Comparison of ENCODE assay signal across 17 cellular contexts in the genomic region with DNA sequence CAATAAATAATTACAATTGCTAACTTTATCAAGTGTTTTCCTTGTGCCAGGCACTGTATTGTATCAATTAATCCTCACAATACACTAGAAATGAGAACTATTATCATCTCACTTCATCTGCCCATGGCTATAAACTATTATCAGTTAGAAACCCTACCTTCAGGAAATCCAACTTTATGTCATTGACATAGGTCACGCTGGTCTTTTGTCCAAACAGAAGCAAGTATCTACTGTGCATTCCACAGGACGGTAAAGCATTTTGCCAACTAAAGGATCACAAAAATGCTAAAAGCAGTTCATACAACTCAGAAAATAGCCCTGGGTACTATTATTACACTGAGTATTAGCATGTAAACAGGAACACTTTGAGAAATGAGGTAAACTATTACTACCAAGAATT. TPM values are rescaled to one million over a fixed set of nuclear protein-coding genes. Genes with fewer than 3 reads are reported as not detected.
A peak's percentile ranks its signal among the peaks of the same experiment; 100 is the strongest.
DNase-seq lines count a peak whose midpoint lies in the region; ATAC-seq and TF ChIP-seq lines count a peak whose summit lies in the region.
"Had no signal": no experiment of that assay in that cellular context is flagged by ENCODE, and none has a peak within 500 bp of the region (broad histone marks: within the 10 kb centered on the region; RNA-seq: fewer than 3 reads in every experiment).

No MANE protein-coding gene starts in this region.

- no peak for DNase-seq in CD4-positive, alpha-beta T cell
- DNase-seq in dermis microvascular lymphatic vessel endothelial cell (ENCODE audit: low read depth in 2 of 2) = peak; percentile 53 to 55
- no peak for DNase-seq in AML-193 (lab: John Stamatoyannopoulos, UW)
- no peak for DNase-seq in activated CD4-positive, alpha-beta T cell treated with anti-CD3 and anti-CD28 coated beads for 48 hours
- no peak for DNase-seq in activated T-cell treated with anti-CD3 and anti-CD28 coated beads, Interleukin-2, amount 50 U/mL, for 24 hours
- DNase-seq: 8988T; ACHN; C1 segment of cervical spinal cord; Caco-2; CD8-positive, alpha-beta T cell; DMS153; DND-41; GOT3 had no signal

- H3K4me3 ChIP-seq in HUES48 (ENCODE audit: low read depth, low read length) (no peak overlapping the region), neutrophil (ENCODE audit: low read depth in 1 of 2, low read length in 1 of 2) (no peak overlapping the region)
- H3K4me3 ChIP-seq: A549 had no signal

- H3K36me3 ChIP-seq in HUES48 (ENCODE audit: control insufficient read depth, insufficient read depth, low read length) (peaks cover 13% of the 10 kb centered on the region; the same call in 1 of the 2 replicates), neutrophil (no peaks in the 10 kb centered on the region)

- TF ChIP-seq CTCF in CD4-positive, alpha-beta T cell (IDR thresholded peaks at IDR 0.05) = no peak
- TF ChIP-seq CTCF in neutrophil (IDR thresholded peaks at IDR 0.05) = no peak

- H3K9ac ChIP-seq in HUES48 (ENCODE audit: low read depth, low read length) = no peak overlapping the region

- H3K36me3 Mint-ChIP-seq in CD4-positive, alpha-beta T cell (ENCODE audit: low read depth) = peaks cover 61% of the 10 kb centered on the region
- H3K36me3 Mint-ChIP-seq in activated T-cell treated with anti-CD3 and anti-CD28 coated beads, Interleukin-2, amount 50 U/mL, for 24 hours (ENCODE audit: low read depth) = peaks cover 50% of the 10 kb centered on the region

- no peaks in the 10 kb centered on the region for H3K9me3 ChIP-seq in CD4-positive, alpha-beta T cell (ENCODE audit: control insufficient read depth, low read length)
- no peaks in the 10 kb centered on the region for H3K9me3 ChIP-seq in HUES48 (ENCODE audit: control insufficient read depth, insufficient read depth, low read length)
- H3K9me3 ChIP-seq in neutrophil = no peaks in the 10 kb centered on the region
- H3K9me3 ChIP-seq: A549, Caco-2 had no signal

- CTCF ChIA-PET in CD4-positive, alpha-beta T cell (lab: Charles Lee) = interaction anchor here (0.7 kb wide), 1 partner anchor 9 kb away, joined by 4 read pairs; no protein-coding TSS in a partner anchor

- no peak overlapping the region for H3K27ac ChIP-seq in CD4-positive, alpha-beta T cell (ENCODE audit: low read depth, low read length)
- H3K27ac ChIP-seq in HUES48 (ENCODE audit: low read depth, low read length) (peak overlapping the region; percentile 4), neutrophil (peak overlapping the region; percentile 23)
- H3K27ac ChIP-seq: A549 had no signal

- peaks cover 73% of the 10 kb centered on the region for H3K4me1 Mint-ChIP-seq in CD4-positive, alpha-beta T cell (ENCODE audit: low read depth)
- peaks cover 67% of the 10 kb centered on the region for H3K4me1 Mint-ChIP-seq in activated T-cell treated with anti-CD3 and anti-CD28 coated beads, Interleukin-2, amount 50 U/mL, for 24 hours (ENCODE audit: low read depth)

- no peaks in the 10 kb centered on the region for H3K9me3 Mint-ChIP-seq in CD4-positive, alpha-beta T cell
- H3K9me3 Mint-ChIP-seq in activated T-cell treated with anti-CD3 and anti-CD28 coated beads, Interleukin-2, amount 50 U/mL, for 24 hours = no peaks in the 10 kb centered on the region
- H3K9me3 Mint-ChIP-seq: CD8-positive, alpha-beta T cell had no signal

- no peak overlapping the region for H3K4me3 Mint-ChIP-seq in CD4-positive, alpha-beta T cell
- H3K4me3 Mint-ChIP-seq in activated T-cell treated with anti-CD3 and anti-CD28 coated beads, Interleukin-2, amount 50 U/mL, for 24 hours = no peak overlapping the region
- H3K4me3 Mint-ChIP-seq: CD8-positive, alpha-beta T cell had no signal

- H3K4me1 ChIP-seq in HUES48 (ENCODE audit: control insufficient read depth, insufficient read depth, low read length) (no peaks in the 10 kb centered on the region), neutrophil (ENCODE audit: control insufficient read depth in 1 of 2, insufficient read depth in 1 of 2, low read depth in 1 of 2, low read length in 1 of 2) (peaks cover 19 to 23% of the 10 kb centered on the region in 2 experiments)
- H3K4me1 ChIP-seq: A549 had no signal

- H3K27me3 ChIP-seq in CD4-positive, alpha-beta T cell (ENCODE audit: control insufficient read depth, insufficient read depth, low read length) = no peaks in the 10 kb centered on the region
- H3K27me3 ChIP-seq in HUES48 (ENCODE audit: control insufficient read depth, insufficient read depth, low read length) (no peaks in the 10 kb centered on the region), neutrophil (no peaks in the 10 kb centered on the region)

- peak overlapping the region; percentile 24 for H3K27ac Mint-ChIP-seq in CD4-positive, alpha-beta T cell
- H3K27ac Mint-ChIP-seq in activated T-cell treated with anti-CD3 and anti-CD28 coated beads, Interleukin-2, amount 50 U/mL, for 24 hours = no peak overlapping the region
- H3K27ac Mint-ChIP-seq: CD8-positive, alpha-beta T cell had no signal

- intact Hi-C loops in CD4-positive, alpha-beta T cell (cut with DNase I, micrococcal nuclease) = no loop called here

- no peaks in the 10 kb centered on the region for H3K27me3 Mint-ChIP-seq in CD4-positive, alpha-beta T cell
- H3K27me3 Mint-ChIP-seq in activated T-cell treated with anti-CD3 and anti-CD28 coated beads, Interleukin-2, amount 50 U/mL, for 24 hours = no peaks in the 10 kb centered on the region

- ATAC-seq in CD4-positive, alpha-beta T cell (ENCODE audit: poor library complexity) = no peak
- ATAC-seq: A549; CD8-positive, alpha-beta T cell; HCT116 had no signal

- POLR2A ChIA-PET in CD4-positive, alpha-beta T cell (lab: Charles Lee) = no interaction called here

RNA-seq across cellular contexts. Expression of gene DENND6A, which starts 9.6 kb away (rescaled TPM):
- 10 to 100 TPM; 67.2 to 74.4 TPM for total RNA-seq in CD4-positive, alpha-beta T cell
- 19.5 and 21.2 TPM in 2 replicates for total RNA-seq in dermis microvascular lymphatic vessel endothelial cell

Comparison
In these comparisons a context has a peak if more than half of its experiments do, and no peak if none do; other contexts are left out.
1. DNase-seq: peak in dermis microvascular lymphatic vessel endothelial cell (2 of 2); none in CD4-positive, alpha-beta T cell (0 of 10), AML-193 (0 of 2), activated CD4-positive, alpha-beta T cell treated with anti-CD3 and anti-CD28 coated beads for 48 hours (single experiment) and activated T-cell treated with anti-CD3 and anti-CD28 coated beads, Interleukin-2, amount 50 U/mL, for 24 hours (single experiment).